In genomic region chr10:113283189-113283588, GRCh38 we compare ENCODE assay signal across 3 cellular contexts.
TF ChIP-seq lines count a peak whose summit lies in the region.

No MANE protein-coding gene starts in this region.

TF ChIP-seq in A549, 52 proteins besides CTCF, POLR2A, EP300 and RAD21:
- TF ChIP-seq RCOR1 (IDR thresholded peaks at IDR 0.05; ENCODE audit: low read depth, low read length) = no peak
- TF ChIP-seq HOXB5 (CRISPR knock-in tag; IDR thresholded peaks at IDR 0.05) = no peak
- TF ChIP-seq REST (IDR thresholded peaks at IDR 0.05) = no peak
- no peak for TF ChIP-seq CHD2 (IDR thresholded peaks at IDR 0.05; ENCODE audit: low read length, partially characterized antibody)
- TF ChIP-seq EHF (CRISPR knock-in tag; IDR thresholded peaks at IDR 0.05) = no peak
- TF ChIP-seq ZC3H11A (IDR thresholded peaks at IDR 0.05) = no peak
- no peak for TF ChIP-seq RFX5 (IDR thresholded peaks at IDR 0.05)
- no peak for TF ChIP-seq ZFP36 (IDR thresholded peaks at IDR 0.05; ENCODE audit: borderline replicate concordance, partially characterized antibody)
- TF ChIP-seq PHF8 (IDR thresholded peaks at IDR 0.05; ENCODE audit: borderline replicate concordance, low read depth) = no peak
- no peak for TF ChIP-seq CHD4 (IDR thresholded peaks at IDR 0.05; ENCODE audit: borderline replicate concordance)
- no peak for TF ChIP-seq CBX2 (IDR thresholded peaks at IDR 0.05; ENCODE audit: borderline replicate concordance, low read depth)
- TF ChIP-seq KDM5A (IDR thresholded peaks at IDR 0.05) = no peak
- no peak for TF ChIP-seq PBX3 (IDR thresholded peaks at IDR 0.05)
- no peak for TF ChIP-seq ZSCAN20 (CRISPR knock-in tag; IDR thresholded peaks at IDR 0.05)
- no peak for TF ChIP-seq TFCP2L1 (CRISPR knock-in tag; IDR thresholded peaks at IDR 0.05)
- no peak for TF ChIP-seq HEYL (CRISPR knock-in tag; IDR thresholded peaks at IDR 0.05)

TF ChIP-seq in HEK293, 187 proteins besides CTCF, POLR2A, EP300 and RAD21:
- no peak for TF ChIP-seq ZSCAN18 (tag by site-specific recombination; IDR thresholded peaks at IDR 0.05)
- TF ChIP-seq ZNF10 (tag by site-specific recombination; IDR thresholded peaks at IDR 0.05) = no peak
- TF ChIP-seq ZNF768 (tag by site-specific recombination; IDR thresholded peaks at IDR 0.05) = no peak
- no peak for TF ChIP-seq ZNF394 (tag by site-specific recombination; IDR thresholded peaks at IDR 0.05; ENCODE audit: borderline replicate concordance)
- no peak for TF ChIP-seq ZNF585B (tag by site-specific recombination; IDR thresholded peaks at IDR 0.05)
- TF ChIP-seq ZNF169 (tag by site-specific recombination; IDR thresholded peaks at IDR 0.05) = no peak
TF ChIP-seq in HEK293: peak in this region for 0.

TF ChIP-seq in K562, 482 proteins besides CTCF, POLR2A, EP300 and RAD21:
- TF ChIP-seq CREM (IDR thresholded peaks at IDR 0.05; ENCODE audit: low read depth) (peak; percentile 83), TAF15 (IDR thresholded peaks at IDR 0.05; ENCODE audit: low read depth, low read length) (no peak), SIX5 (IDR thresholded peaks at IDR 0.05; ENCODE audit: borderline replicate concordance in 1 of 2, insufficient read depth in 1 of 2, low read depth in 1 of 2, low read length in 2 of 2) (no peak), PTBP1 (IDR thresholded peaks at IDR 0.05; ENCODE audit: low read depth, low read length) (no peak), ETS2 (tag; IDR thresholded peaks at IDR 0.05; ENCODE audit: borderline replicate concordance, poor library complexity, severe bottlenecking) (no peak), NR2F6 (CRISPR knock-in tag; IDR thresholded peaks at IDR 0.05) (no peak), ATF1 (CRISPR knock-in tag; IDR thresholded peaks at IDR 0.05) (no peak), ATF1 (tag; IDR thresholded peaks at IDR 0.05) (peak; percentile 62), POLR2H (tag; IDR thresholded peaks at IDR 0.05; ENCODE audit: low read depth) (no peak), JUNB (CRISPR knock-in tag; conservative IDR thresholded peaks at IDR 0.05) (no peak), SAFB (IDR thresholded peaks at IDR 0.05; ENCODE audit: borderline replicate concordance, low read depth, low read length) (no peak), ZNF740 (CRISPR knock-in tag; IDR thresholded peaks at IDR 0.05) (no peak), ZNF740 (tag; IDR thresholded peaks at IDR 0.05) (no peak), GATAD2B (IDR thresholded peaks at IDR 0.05; ENCODE audit: borderline replicate concordance) (no peak), HMG20A (CRISPR knock-in tag; conservative IDR thresholded peaks at IDR 0.05) (no peak), STAT5A (IDR thresholded peaks at IDR 0.05; ENCODE audit: borderline replicate concordance, low read length) (no peak), ATF4 (CRISPR knock-in tag; IDR thresholded peaks at IDR 0.05) (no peak), PBX2 (CRISPR knock-in tag; IDR thresholded peaks at IDR 0.05; ENCODE audit: low read depth) (no peak), PBX2 (tag; conservative IDR thresholded peaks at IDR 0.05; ENCODE audit: low read depth) (no peak), ATF7 (IDR thresholded peaks at IDR 0.05) (peak; percentile 28; the same call in 1 of the 2 replicates)
